23 cellular contexts compared by ENCODE assay signal in genomic region chr6:26115226-26115625, GRCh38.
"Had no signal": no experiment of that assay in that cellular context is flagged by ENCODE, and none has a peak within 500 bp of the region (broad histone marks: within the 10 kb centered on the region; RNA-seq: fewer than 3 reads in every experiment).

No MANE protein-coding gene starts in this region.

- H3K79me2 ChIP-seq: parathyroid adenoma had no signal

- H3K36me3 ChIP-seq: adrenal gland, ascending aorta, brain microvascular endothelial cell, right lobe of liver, thyroid gland had no signal

- DNase-seq: activated effector memory CD4-positive, alpha-beta T cell treated with anti-CD3 and anti-CD28 coated beads, Interleukin-2, amount 50 U/mL, for 16 hours; activated naive CD4-positive, alpha-beta T cell treated with anti-CD3 and anti-CD28 coated beads, Interleukin-2, amount 10 ng/mL, durations not matched to agents 7 days and 5 days; adrenal gland; brain microvascular endothelial cell; caudate nucleus; dermis blood vessel endothelial cell; effector CD8-positive, alpha-beta T cell; erythroblast; foreskin keratinocyte; left colon; nephron progenitor cell; nucleus accumbens; right lobe of liver; stimulated activated CD4-positive, alpha-beta T cell treated with anti-CD3 and anti-CD28 coated beads, Interleukin-1b, Interleukin-23, amount 100 ng/mL, for 48 hours; substantia nigra; SW 1271; thyroid gland had no signal

- H3K27me3 Mint-ChIP-seq: activated naive CD4-positive, alpha-beta T cell treated with anti-CD3 and anti-CD28 coated beads, Interleukin-2, amount 10 ng/mL, durations not matched to agents 7 days and 5 days; memory B cell; stimulated activated naive CD8-positive, alpha-beta T cell treated with anti-CD3 and anti-CD28 coated beads, Interleukin-15, Interleukin-2, amounts not matched to agents 100 ng/mL and 50 ng/mL, for 24 hours had no signal

- H3K9me3 ChIP-seq: adrenal gland, ascending aorta, right lobe of liver, thyroid gland had no signal

- H3K4me1 Mint-ChIP-seq: memory B cell, nephron progenitor cell had no signal

- H3K27me3 ChIP-seq: adrenal gland, ascending aorta, brain microvascular endothelial cell, foreskin keratinocyte, right lobe of liver, thyroid gland had no signal

- H3K27ac ChIP-seq: adrenal gland, ascending aorta, brain microvascular endothelial cell, foreskin keratinocyte, parathyroid adenoma, right lobe of liver, skin epidermis, thyroid gland had no signal

- H3K4me3 Mint-ChIP-seq: activated naive CD4-positive, alpha-beta T cell treated with anti-CD3 and anti-CD28 coated beads, Interleukin-2, amount 10 ng/mL, durations not matched to agents 7 days and 5 days; memory B cell; nephron progenitor cell; stimulated activated naive CD8-positive, alpha-beta T cell treated with anti-CD3 and anti-CD28 coated beads, Interleukin-15, Interleukin-2, amounts not matched to agents 100 ng/mL and 50 ng/mL, for 24 hours; WTC11 had no signal

- H3K9me3 Mint-ChIP-seq: activated naive CD4-positive, alpha-beta T cell treated with anti-CD3 and anti-CD28 coated beads, Interleukin-2, amount 10 ng/mL, durations not matched to agents 7 days and 5 days; memory B cell; nephron progenitor cell; stimulated activated naive CD8-positive, alpha-beta T cell treated with anti-CD3 and anti-CD28 coated beads, Interleukin-15, Interleukin-2, amounts not matched to agents 100 ng/mL and 50 ng/mL, for 24 hours; WTC11 had no signal

- ATAC-seq: foreskin keratinocyte, left colon, right lobe of liver, WTC11 had no signal

- H3K4me3 ChIP-seq: adrenal gland, ascending aorta, right lobe of liver, skin epidermis, thyroid gland had no signal

- H3K36me3 Mint-ChIP-seq: memory B cell, WTC11 had no signal

- H3K9ac ChIP-seq: parathyroid adenoma had no signal

- H3K4me1 ChIP-seq: adrenal gland, ascending aorta, foreskin keratinocyte, parathyroid adenoma had no signal

- H3K27ac Mint-ChIP-seq: activated naive CD4-positive, alpha-beta T cell treated with anti-CD3 and anti-CD28 coated beads, Interleukin-2, amount 10 ng/mL, durations not matched to agents 7 days and 5 days; memory B cell; nephron progenitor cell; stimulated activated naive CD8-positive, alpha-beta T cell treated with anti-CD3 and anti-CD28 coated beads, Interleukin-15, Interleukin-2, amounts not matched to agents 100 ng/mL and 50 ng/mL, for 24 hours; WTC11 had no signal

- H2AFZ ChIP-seq: parathyroid adenoma had no signal
